In genomic region chr15:25810154-25810553, GRCh38 we compare ENCODE assay signal across 12 cellular contexts.
"Had no signal": no experiment of that assay in that cellular context is flagged by ENCODE, and none has a peak within 500 bp of the region (broad histone marks: within the 10 kb centered on the region; RNA-seq: fewer than 3 reads in every experiment).

No MANE protein-coding gene starts in this region.

- H3K27me3 ChIP-seq: esophagus squamous epithelium, right atrium auricular region, thyroid gland, vagina had no signal

- H3K4me3 ChIP-seq: esophagus squamous epithelium, right atrium auricular region, thyroid gland, vagina had no signal

- DNase-seq: anterior cingulate cortex, esophagus squamous epithelium, foreskin fibroblast, head of caudate nucleus, mammary epithelial cell, posterior cingulate gyrus, SK-N-SH, thyroid gland had no signal

- H3K9me3 Mint-ChIP-seq: activated naive CD4-positive, alpha-beta T cell treated with anti-CD3 and anti-CD28 coated beads for 36 hours; neural crest cell had no signal

- H3K36me3 ChIP-seq: esophagus squamous epithelium, right atrium auricular region, thyroid gland, vagina had no signal

- H3K9me3 ChIP-seq: esophagus squamous epithelium, right atrium auricular region, SK-N-SH, thyroid gland, vagina had no signal

- H3K27ac ChIP-seq: esophagus squamous epithelium, right atrium auricular region, thyroid gland, vagina had no signal

- H3K4me1 ChIP-seq: right atrium auricular region, thyroid gland, vagina had no signal
